Comparison of ENCODE assay signal across 8 cellular contexts in the genomic region with DNA sequence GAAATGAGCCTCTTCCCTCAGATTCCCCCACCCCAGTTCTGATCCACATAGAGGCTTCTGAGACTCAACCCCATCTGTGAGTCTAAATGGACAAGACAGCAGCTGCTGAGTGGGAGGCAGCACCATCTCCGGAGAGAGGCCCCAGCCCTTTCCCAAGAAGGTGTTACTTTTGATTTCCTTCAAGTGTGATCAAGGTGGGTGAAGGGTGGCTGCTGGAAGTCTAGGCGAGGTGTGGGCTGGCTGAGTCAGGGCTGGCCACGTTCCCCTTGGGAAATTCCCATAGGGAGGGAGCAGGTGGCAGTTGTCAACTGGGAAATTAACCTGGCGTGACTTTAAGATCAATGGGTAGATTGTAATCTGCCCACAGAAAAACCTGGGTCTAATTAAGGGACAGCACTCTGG.
DNase-seq lines count a peak whose midpoint lies in the region; ATAC-seq lines count a peak whose summit lies in the region.
"Had no signal": no experiment of that assay in that cellular context is flagged by ENCODE, and none has a peak within 500 bp of the region (broad histone marks: within the 10 kb centered on the region; RNA-seq: fewer than 3 reads in every experiment).

No MANE protein-coding gene starts in this region.

- H3K4me1 Mint-ChIP-seq in T-helper 2 cell treated with Interferon-gamma antibody and Interleukin-4, amounts not matched to agents 5 μg/mL and 100 μg/mL, for 36 hours (ENCODE audit: low read depth), result peaks cover 20% of the 10 kb centered on the region
- peaks cover 38% of the 10 kb centered on the region for H3K4me1 Mint-ChIP-seq in stimulated activated effector memory CD8-positive, alpha-beta T cell treated with anti-CD3 and anti-CD28 coated beads, Interleukin-12 subunit alpha, Interleukin-12 subunit beta, amount 100 ng/mL, for 72 hours

- ATAC-seq in GM21717 (IDR thresholded peaks at IDR 0.05; ENCODE audit: unreplicated experiment), result peak; percentile 43
- ATAC-seq in stimulated activated effector memory CD8-positive, alpha-beta T cell treated with anti-CD3 and anti-CD28 coated beads, Interleukin-12 subunit alpha, Interleukin-12 subunit beta, amount 100 ng/mL, for 72 hours, result peak; percentile 81
- ATAC-seq in HG03135 (IDR thresholded peaks at IDR 0.05; ENCODE audit: unreplicated experiment), result no peak

- H3K9me3 Mint-ChIP-seq in T-helper 2 cell treated with Interferon-gamma antibody and Interleukin-4, amounts not matched to agents 5 μg/mL and 100 μg/mL, for 36 hours, result no peaks in the 10 kb centered on the region
- no peaks in the 10 kb centered on the region for H3K9me3 Mint-ChIP-seq in stimulated activated effector memory CD8-positive, alpha-beta T cell treated with anti-CD3 and anti-CD28 coated beads, Interleukin-12 subunit alpha, Interleukin-12 subunit beta, amount 100 ng/mL, for 72 hours

- no peak overlapping the region for H3K27ac Mint-ChIP-seq in T-helper 2 cell treated with Interferon-gamma antibody and Interleukin-4, amounts not matched to agents 5 μg/mL and 100 μg/mL, for 36 hours
- peak overlapping the region; percentile 69 for H3K27ac Mint-ChIP-seq in stimulated activated effector memory CD8-positive, alpha-beta T cell treated with anti-CD3 and anti-CD28 coated beads, Interleukin-12 subunit alpha, Interleukin-12 subunit beta, amount 100 ng/mL, for 72 hours

- no peaks in the 10 kb centered on the region for H3K27me3 Mint-ChIP-seq in T-helper 2 cell treated with Interferon-gamma antibody and Interleukin-4, amounts not matched to agents 5 μg/mL and 100 μg/mL, for 36 hours (ENCODE audit: low read depth)

- H3K4me3 Mint-ChIP-seq in T-helper 2 cell treated with Interferon-gamma antibody and Interleukin-4, amounts not matched to agents 5 μg/mL and 100 μg/mL, for 36 hours, result peak overlapping the region; percentile 13
- peak overlapping the region; percentile 48 for H3K4me3 Mint-ChIP-seq in stimulated activated effector memory CD8-positive, alpha-beta T cell treated with anti-CD3 and anti-CD28 coated beads, Interleukin-12 subunit alpha, Interleukin-12 subunit beta, amount 100 ng/mL, for 72 hours

- DNase-seq in T-helper 2 cell treated with Interferon-gamma antibody and Interleukin-4, amounts not matched to agents 5 μg/mL and 100 μg/mL, for 36 hours (ENCODE audit: low spot score), result peak; percentile 74
- DNase-seq in dermis blood vessel endothelial cell, result peak; percentile 29
- DNase-seq in stimulated activated effector memory CD8-positive, alpha-beta T cell treated with anti-CD3 and anti-CD28 coated beads, Interleukin-12 subunit alpha, Interleukin-12 subunit beta, amount 100 ng/mL, for 72 hours (ENCODE audit: low spot score in 2 of 2), result peak; percentile 13 to 64
- no peak for DNase-seq in NCI-H1694 (lab: John Stamatoyannopoulos, UW)
- DNase-seq in COLO829 (ENCODE audit: low spot score), result no peak
- DNase-seq: cerebellar nuclear complex had no signal

- H3K36me3 Mint-ChIP-seq in T-helper 2 cell treated with Interferon-gamma antibody and Interleukin-4, amounts not matched to agents 5 μg/mL and 100 μg/mL, for 36 hours (ENCODE audit: low read depth), result no peaks in the 10 kb centered on the region
- no peaks in the 10 kb centered on the region for H3K36me3 Mint-ChIP-seq in stimulated activated effector memory CD8-positive, alpha-beta T cell treated with anti-CD3 and anti-CD28 coated beads, Interleukin-12 subunit alpha, Interleukin-12 subunit beta, amount 100 ng/mL, for 72 hours

Comparison
In these comparisons a context has a peak if more than half of its experiments do, and no peak if none do; other contexts are left out.
1. DNase-seq: peak in T-helper 2 cell treated with Interferon-gamma antibody and Interleukin-4, amounts not matched to agents 5 μg/mL and 100 μg/mL, for 36 hours (single experiment), dermis blood vessel endothelial cell (single experiment) and stimulated activated effector memory CD8-positive, alpha-beta T cell treated with anti-CD3 and anti-CD28 coated beads, Interleukin-12 subunit alpha, Interleukin-12 subunit beta, amount 100 ng/mL, for 72 hours (2 of 2); none in NCI-H1694 (single experiment) and COLO829 (single experiment).